1 cellular context compared by ENCODE assay signal in genomic region chr1:205450448-205450847, GRCh38.
TF ChIP-seq lines count a peak whose summit lies in the region.

No MANE protein-coding gene starts in this region.

TF ChIP-seq in WTC11, 78 proteins besides CTCF, POLR2A, EP300 and RAD21:
- TF ChIP-seq, protein P1, sequence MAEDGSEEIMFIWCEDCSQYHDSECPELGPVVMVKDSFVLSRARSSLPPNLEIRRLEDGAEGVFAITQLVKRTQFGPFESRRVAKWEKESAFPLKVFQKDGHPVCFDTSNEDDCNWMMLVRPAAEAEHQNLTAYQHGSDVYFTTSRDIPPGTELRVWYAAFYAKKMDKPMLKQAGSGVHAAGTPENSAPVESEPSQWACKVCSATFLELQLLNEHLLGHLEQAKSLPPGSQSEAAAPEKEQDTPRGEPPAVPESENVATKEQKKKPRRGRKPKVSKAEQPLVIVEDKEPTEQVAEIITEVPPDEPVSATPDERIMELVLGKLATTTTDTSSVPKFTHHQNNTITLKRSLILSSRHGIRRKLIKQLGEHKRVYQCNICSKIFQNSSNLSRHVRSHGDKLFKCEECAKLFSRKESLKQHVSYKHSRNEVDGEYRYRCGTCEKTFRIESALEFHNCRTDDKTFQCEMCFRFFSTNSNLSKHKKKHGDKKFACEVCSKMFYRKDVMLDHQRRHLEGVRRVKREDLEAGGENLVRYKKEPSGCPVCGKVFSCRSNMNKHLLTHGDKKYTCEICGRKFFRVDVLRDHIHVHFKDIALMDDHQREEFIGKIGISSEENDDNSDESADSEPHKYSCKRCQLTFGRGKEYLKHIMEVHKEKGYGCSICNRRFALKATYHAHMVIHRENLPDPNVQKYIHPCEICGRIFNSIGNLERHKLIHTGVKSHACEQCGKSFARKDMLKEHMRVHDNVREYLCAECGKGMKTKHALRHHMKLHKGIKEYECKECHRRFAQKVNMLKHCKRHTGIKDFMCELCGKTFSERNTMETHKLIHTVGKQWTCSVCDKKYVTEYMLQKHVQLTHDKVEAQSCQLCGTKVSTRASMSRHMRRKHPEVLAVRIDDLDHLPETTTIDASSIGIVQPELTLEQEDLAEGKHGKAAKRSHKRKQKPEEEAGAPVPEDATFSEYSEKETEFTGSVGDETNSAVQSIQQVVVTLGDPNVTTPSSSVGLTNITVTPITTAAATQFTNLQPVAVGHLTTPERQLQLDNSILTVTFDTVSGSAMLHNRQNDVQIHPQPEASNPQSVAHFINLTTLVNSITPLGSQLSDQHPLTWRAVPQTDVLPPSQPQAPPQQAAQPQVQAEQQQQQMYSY (CRISPR knock-in tag; IDR thresholded peaks at IDR 0.05), result peak; percentile 72
- no peak for TF ChIP-seq ATF1 (CRISPR knock-in tag; IDR thresholded peaks at IDR 0.05)
